ENCODE assay signal across 8 cellular contexts in genomic region chr7:5699951-5700384, GRCh38.
DNase-seq lines count a peak whose midpoint lies in the region; ATAC-seq and TF ChIP-seq lines count a peak whose summit lies in the region.

No MANE protein-coding gene starts in this region.

- peak; percentile 78 for DNase-seq in T-helper 22 cell (ENCODE audit: low read depth)
- no peak for DNase-seq in chondrocyte (ENCODE audit: low spot score)
- no peak for DNase-seq in iPS-NIHi7 (ENCODE audit: extremely low spot score)
- no peak for DNase-seq in RKO (ENCODE audit: low spot score)
- no peak for DNase-seq in HFFc6

- peaks cover 6% of the 10 kb centered on the region for H3K36me3 ChIP-seq in rectal smooth muscle tissue (ENCODE audit: control insufficient read depth, insufficient read depth, low read length)

- H3K4me1 Mint-ChIP-seq in chondrocyte (ENCODE audit: low read depth) (peaks cover 86% of the 10 kb centered on the region), HFFc6 (ENCODE audit: low read depth) (peaks cover 64% of the 10 kb centered on the region)

- H3K9me3 Mint-ChIP-seq in chondrocyte (ENCODE audit: low read depth) = no peaks in the 10 kb centered on the region
- H3K9me3 Mint-ChIP-seq in HFFc6 = no peaks in the 10 kb centered on the region

- H3K4me3 Mint-ChIP-seq in chondrocyte (ENCODE audit: unreplicated experiment) = no peak overlapping the region
- H3K4me3 Mint-ChIP-seq in HFFc6 = no peak overlapping the region

- H3K36me3 Mint-ChIP-seq in chondrocyte (ENCODE audit: low read depth) (peaks cover 10% of the 10 kb centered on the region), HFFc6 (ENCODE audit: low read depth) (peaks cover 29% of the 10 kb centered on the region)

- H3K4me3 ChIP-seq in rectal smooth muscle tissue (ENCODE audit: low read length) = no peak overlapping the region

- H3K4me1 ChIP-seq in rectal smooth muscle tissue (ENCODE audit: control insufficient read depth, insufficient read depth, low read length) = peaks cover 70% of the 10 kb centered on the region

- H3K27ac ChIP-seq in rectal smooth muscle tissue (ENCODE audit: low read depth, low read length) = peak overlapping the region; percentile 99

- H3K27me3 Mint-ChIP-seq in chondrocyte (ENCODE audit: low read depth) (no peaks in the 10 kb centered on the region), HFFc6 (ENCODE audit: insufficient read depth) (peaks cover 3% of the 10 kb centered on the region)

- H3K27ac Mint-ChIP-seq in chondrocyte (ENCODE audit: unreplicated experiment) (peak overlapping the region; percentile 96), HFFc6 (no peak overlapping the region)

- peak; percentile 64 for ATAC-seq in GM18868 (IDR thresholded peaks at IDR 0.05; ENCODE audit: unreplicated experiment)
- ATAC-seq in HG02938 (IDR thresholded peaks at IDR 0.05; ENCODE audit: unreplicated experiment) = peak; percentile 62

- no peaks in the 10 kb centered on the region for H3K27me3 ChIP-seq in rectal smooth muscle tissue (ENCODE audit: control insufficient read depth, insufficient read depth, low read length)

- no peak for TF ChIP-seq CTCF in chondrocyte (IDR thresholded peaks at IDR 0.05)
- no peak for TF ChIP-seq CTCF in HFFc6 (IDR thresholded peaks at IDR 0.05)

- no peak overlapping the region for H3K9ac ChIP-seq in rectal smooth muscle tissue (ENCODE audit: low read length)
